Comparison of ENCODE assay signal across 13 cellular contexts in genomic region chr15:28105793-28106192, GRCh38. TPM values are rescaled to one million over a fixed set of nuclear protein-coding genes. Genes with fewer than 3 reads are reported as not detected.
DNase-seq lines count a peak whose midpoint lies in the region.
"Had no signal": no experiment of that assay in that cellular context is flagged by ENCODE, and none has a peak within 500 bp of the region (broad histone marks: within the 10 kb centered on the region; RNA-seq: fewer than 3 reads in every experiment).

No MANE protein-coding gene starts in this region.

- no peak overlapping the region for H3K4me2 ChIP-seq in neuronal stem cell (ENCODE audit: insufficient read depth, low read length, poor library complexity, severe bottlenecking)

- H3K36me3 ChIP-seq in HUES6 (ENCODE audit: control insufficient read depth, insufficient read depth, low read length) (no peaks in the 10 kb centered on the region), neuronal stem cell (replicated peaks in 1 of 2; ENCODE audit: control insufficient read depth in 2 of 2, insufficient read depth in 2 of 2, low read length in 2 of 2) (peaks cover 2 to 10% of the 10 kb centered on the region in 2 donors)
- H3K36me3 ChIP-seq: left lung had no signal

- H3K9ac ChIP-seq in HUES6 (ENCODE audit: low read length) = no peak overlapping the region
- H3K9ac ChIP-seq in neuronal stem cell (ENCODE audit: low read depth, low read length, poor library complexity) = peak overlapping the region; percentile 72

- no CpG with 5 or more reads among the region's 5 CpGs for WGBS in neuronal stem cell (ENCODE audit: extremely low coverage in 2 of 2, insufficient read length in 2 of 2, insufficient replicate concordance in 1 of 2), 2 donors

- H2AFZ ChIP-seq in neuronal stem cell (ENCODE audit: low read length) = no peak overlapping the region

- peaks cover 29% of the 10 kb centered on the region for H3K27me3 Mint-ChIP-seq in activated CD4-positive, alpha-beta T cell treated with anti-CD3 and anti-CD28 coated beads, Interleukin-2, amount 10 ng/mL, durations not matched to agents 24 days and 14 days

- H4K8ac ChIP-seq in neuronal stem cell (ENCODE audit: low read depth, low read length) = peak overlapping the region; percentile 70

- H3K23ac ChIP-seq in neuronal stem cell (ENCODE audit: low read depth, low read length, poor library complexity) = peak overlapping the region; percentile 89

- H2BK120ac ChIP-seq in neuronal stem cell (ENCODE audit: low read depth, low read length) = no peak overlapping the region

- no peak overlapping the region for H3K27ac ChIP-seq in HUES6 (ENCODE audit: low read depth, low read length)
- no peak overlapping the region for H3K27ac ChIP-seq in neuronal stem cell (replicated peaks; ENCODE audit: low read length)
- H3K27ac ChIP-seq: left lung, stomach had no signal

- no peaks in the 10 kb centered on the region for H3K9me3 ChIP-seq in HUES6 (ENCODE audit: control insufficient read depth, insufficient read depth, low read depth, low read length)
- H3K9me3 ChIP-seq in neuronal stem cell (replicated peaks in 1 of 2; ENCODE audit: control insufficient read depth in 2 of 2, insufficient read depth in 1 of 2, low read depth in 1 of 2, low read length in 2 of 2) = peaks cover 0 to 12% of the 10 kb centered on the region in 2 donors
- H3K9me3 ChIP-seq: left lung, stomach had no signal

- peaks cover 7% of the 10 kb centered on the region for H3K4me1 Mint-ChIP-seq in activated CD4-positive, alpha-beta T cell treated with anti-CD3 and anti-CD28 coated beads, Interleukin-2, amount 10 ng/mL, durations not matched to agents 24 days and 14 days

- H3K18ac ChIP-seq in neuronal stem cell (ENCODE audit: low read length) = peak overlapping the region; percentile 57

- no peak overlapping the region for H2BK5ac ChIP-seq in neuronal stem cell (ENCODE audit: low read length)

- H4K91ac ChIP-seq in neuronal stem cell (ENCODE audit: low read depth, low read length, poor library complexity) = no peak overlapping the region

- H3K79me1 ChIP-seq in neuronal stem cell (ENCODE audit: low read depth, low read length) = peaks cover 6% of the 10 kb centered on the region

- no peaks in the 10 kb centered on the region for H3K36me3 Mint-ChIP-seq in activated CD4-positive, alpha-beta T cell treated with anti-CD3 and anti-CD28 coated beads, Interleukin-2, amount 10 ng/mL, durations not matched to agents 24 days and 14 days (ENCODE audit: low read depth)

- H3K27ac Mint-ChIP-seq in activated CD4-positive, alpha-beta T cell treated with anti-CD3 and anti-CD28 coated beads, Interleukin-2, amount 10 ng/mL, durations not matched to agents 24 days and 14 days = peak overlapping the region; percentile 15
- H3K27ac Mint-ChIP-seq: dendritic cell treated with granulocyte-macrophage colony-stimulating factor and Interleukin-4, amounts not matched to agents 40 ng/mL and 50 ng/mL, for 4 days had no signal

- no peak for DNase-seq in activated CD4-positive, alpha-beta T cell treated with anti-CD3 and anti-CD28 coated beads, Interleukin-2, amount 10 ng/mL, durations not matched to agents 24 days and 14 days
- no peak for DNase-seq in activated CD4-positive, alpha-beta T cell treated with anti-CD3 and anti-CD28 coated beads for 4 hours
- peak; percentile 36 for DNase-seq in ecto neural progenitor cell (ENCODE audit: low spot score)
- DNase-seq in neuronal stem cell (ENCODE audit: low spot score) = no peak
- DNase-seq in RPMI8226 = no peak
- DNase-seq in Ammon's horn (ENCODE audit: low spot score) = no peak
- no peak for DNase-seq in cortex of kidney (lab: John Stamatoyannopoulos, UW)
- DNase-seq: NCI-H1092, SIG-M5, stomach had no signal

- H3K4me1 ChIP-seq in HUES6 (ENCODE audit: control insufficient read depth, insufficient read depth, low read length) = no peaks in the 10 kb centered on the region
- peaks cover 0 to 5% of the 10 kb centered on the region in 2 donors for H3K4me1 ChIP-seq in neuronal stem cell (ENCODE audit: control insufficient read depth in 2 of 2, insufficient read depth in 1 of 2, low read depth in 1 of 2, low read length in 2 of 2)

- no peak overlapping the region for H2BK15ac ChIP-seq in neuronal stem cell (ENCODE audit: low read length)

- intact Hi-C loops in activated CD4-positive, alpha-beta T cell treated with anti-CD3 and anti-CD28 coated beads, Interleukin-2, amount 10 ng/mL, durations not matched to agents 24 days and 14 days (cut with micrococcal nuclease) = no loop called here

- H3K27me3 ChIP-seq in HUES6 (ENCODE audit: control insufficient read depth, insufficient read depth, low read length) (peaks cover 62% of the 10 kb centered on the region), neuronal stem cell (ENCODE audit: control insufficient read depth in 3 of 3, insufficient read depth in 3 of 3, low read depth in 1 of 3, low read length in 3 of 3) (peaks cover 0 to 31% (median 24%) of the 10 kb centered on the region in 3 experiments)

- H3K14ac ChIP-seq in neuronal stem cell (ENCODE audit: low read length) = peak overlapping the region; percentile 98

- no peak overlapping the region for H2AK5ac ChIP-seq in neuronal stem cell (ENCODE audit: low read depth, low read length)

- no peaks in the 10 kb centered on the region for H3K9me3 Mint-ChIP-seq in activated CD4-positive, alpha-beta T cell treated with anti-CD3 and anti-CD28 coated beads, Interleukin-2, amount 10 ng/mL, durations not matched to agents 24 days and 14 days
- H3K9me3 Mint-ChIP-seq: dendritic cell treated with granulocyte-macrophage colony-stimulating factor and Interleukin-4, amounts not matched to agents 40 ng/mL and 50 ng/mL, for 4 days had no signal

- peak overlapping the region; percentile 72 for H3K4me3 Mint-ChIP-seq in activated CD4-positive, alpha-beta T cell treated with anti-CD3 and anti-CD28 coated beads, Interleukin-2, amount 10 ng/mL, durations not matched to agents 24 days and 14 days

- peak overlapping the region; percentile 58 for H2BK12ac ChIP-seq in neuronal stem cell (ENCODE audit: low read length)

- H3K4me3 ChIP-seq in HUES6 (ENCODE audit: low read depth, low read length) (0 out of 2 replicates have a peak overlapping the region, but pooled peaks have one; percentile 74), neuronal stem cell (ENCODE audit: low read length in 2 of 2) (peak overlapping the region in 1 of 2 donors; percentile 65)

- peak overlapping the region; percentile 87 for H3K4ac ChIP-seq in neuronal stem cell (ENCODE audit: low read length)

RNA-seq across cellular contexts. Expression of gene OCA2, which starts 6.7 kb away (rescaled TPM):
- total RNA-seq in activated CD4-positive, alpha-beta T cell treated with anti-CD3 and anti-CD28 coated beads, Interleukin-2, amount 10 ng/mL, durations not matched to agents 24 days and 14 days = not detected in 2 replicates
- 0.81 TPM for polyA plus RNA-seq in neuronal stem cell (2013, experiment 1 of 2)
- polyA plus RNA-seq in neuronal stem cell (2013, experiment 2 of 2) = 0.75 TPM
